ENCODE assay signal across 13 cellular contexts in genomic region chr5:8615142-8615858, GRCh38.
"Had no signal": no experiment of that assay in that cellular context is flagged by ENCODE, and none has a peak within 500 bp of the region (broad histone marks: within the 10 kb centered on the region; RNA-seq: fewer than 3 reads in every experiment).

No MANE protein-coding gene starts in this region.

- H3K36me3 ChIP-seq: gastrocnemius medialis, ovary, uterus had no signal

- H3K27ac ChIP-seq: gastrocnemius medialis, ovary, skin epidermis, uterus had no signal

- H3K4me1 ChIP-seq: gastrocnemius medialis, uterus had no signal

- ATAC-seq: activated T-cell treated with anti-CD3 and anti-CD28 coated beads, Interleukin-2, amount 50 U/mL, for 72 hours; gastrocnemius medialis had no signal

- H3K9me3 ChIP-seq: gastrocnemius medialis, ovary, uterus had no signal

- H3K4me3 ChIP-seq: gastrocnemius medialis, ovary, skin epidermis, uterus had no signal

- DNase-seq: activated CD4-positive, alpha-beta memory T cell treated with anti-CD3 and anti-CD28 coated beads, Interleukin-2, amount 10 ng/mL, durations not matched to agents 7 days and 5 days; activated CD8-positive, alpha-beta memory T cell treated with anti-CD3 and anti-CD28 coated beads, Interleukin-2, amount 50 U/mL, for 4 hours; activated gamma-delta T cell treated with Interleukin-2 at 50 U/mL for 16 hours; activated naive CD8-positive, alpha-beta T cell treated with anti-CD3 and anti-CD28 coated beads, Interleukin-2, amount 10 ng/mL, durations not matched to agents 7 days and 5 days; activated T-cell treated with anti-CD3 and anti-CD28 coated beads, Interleukin-2, amount 50 U/mL, for 72 hours; aorta; effector CD4-positive, alpha-beta T cell; gastrocnemius medialis; kidney; ovary; T-helper 9 cell; uterus had no signal

- H3K27me3 ChIP-seq: gastrocnemius medialis, ovary, uterus had no signal
